In genomic region chr10:26361351-26361750, GRCh38 we compare ENCODE assay signal across 26 cellular contexts.
"Had no signal": no experiment of that assay in that cellular context is flagged by ENCODE, and none has a peak within 500 bp of the region (broad histone marks: within the 10 kb centered on the region; RNA-seq: fewer than 3 reads in every experiment).

No MANE protein-coding gene starts in this region.

- H3K27me3 Mint-ChIP-seq: activated CD4-positive, alpha-beta T cell treated with anti-CD3 and anti-CD28 coated beads for 36 hours had no signal

- H3K9me3 Mint-ChIP-seq: activated CD4-positive, alpha-beta memory T cell treated with anti-CD3 and anti-CD28 coated beads for 36 hours; activated naive CD4-positive, alpha-beta T cell treated with anti-CD3 and anti-CD28 coated beads for 36 hours; activated naive CD4-positive, alpha-beta T cell treated with anti-CD3 and anti-CD28 coated beads, Interleukin-2, amount 50 U/mL, for 72 hours; activated naive CD8-positive, alpha-beta T cell treated with anti-CD3 and anti-CD28 coated beads, Interleukin-2, amount 10 ng/mL, durations not matched to agents 7 days and 5 days; activated T-helper 1 cell treated with anti-CD3 and anti-CD28 coated beads, Interleukin-12 subunit alpha, Interleukin-12 subunit beta, Interleukin-2, Interleukin-4 antibody, amounts not matched to agents 30 ng/mL and 10 ng/mL and 1 ng/mL, durations not matched to agents 14 hours and 24 hours and 36 hours; activated T-helper 2 cell treated with anti-CD3 and anti-CD28 coated beads, Interferon-gamma antibody, Interleukin-2, Interleukin-4, amounts not matched to agents 10 μg/mL and 5 μg/mL and 100 μg/mL, durations not matched to agents 14 hours and 24 hours and 36 hours; effector memory CD8-positive, alpha-beta T cell had no signal

- ATAC-seq: activated CD4-positive, alpha-beta T cell treated with anti-CD3 and anti-CD28 coated beads for 36 hours; activated CD8-positive, alpha-beta memory T cell treated with anti-CD3 and anti-CD28 coated beads, Interleukin-2, amount 10 ng/mL, durations not matched to agents 7 days and 5 days; activated CD8-positive, alpha-beta T cell treated with anti-CD3 and anti-CD28 coated beads, Interleukin-2, amount 10 ng/mL, durations not matched to agents 7 days and 5 days; activated naive CD4-positive, alpha-beta T cell treated with anti-CD3 and anti-CD28 coated beads, Interleukin-2, amount 50 U/mL, for 72 hours; effector memory CD8-positive, alpha-beta T cell had no signal

- H3K9me3 ChIP-seq: ascending aorta had no signal

- H3K36me3 Mint-ChIP-seq: activated CD4-positive, alpha-beta memory T cell treated with anti-CD3 and anti-CD28 coated beads for 36 hours; activated CD8-positive, alpha-beta memory T cell treated with anti-CD3 and anti-CD28 coated beads, Interleukin-2, amount 10 ng/mL, durations not matched to agents 7 days and 5 days; activated naive CD4-positive, alpha-beta T cell treated with anti-CD3 and anti-CD28 coated beads, Interleukin-2, amount 50 U/mL, for 72 hours; activated naive CD8-positive, alpha-beta T cell treated with anti-CD3 and anti-CD28 coated beads, Interleukin-2, amount 10 ng/mL, durations not matched to agents 7 days and 5 days; brain had no signal

- DNase-seq: activated CD4-positive, alpha-beta memory T cell treated with anti-CD3 and anti-CD28 coated beads for 36 hours; activated CD4-positive, alpha-beta T cell treated with anti-CD3 and anti-CD28 coated beads for 36 hours; activated CD4-positive, alpha-beta T cell treated with anti-CD3 and anti-CD28 coated beads, Interleukin-2, amount 10 ng/mL, durations not matched to agents 24 days and 14 days; activated CD4-positive, CD25-positive, alpha-beta regulatory T cell; activated CD4-positive, CD25-positive, alpha-beta regulatory T cell treated with anti-CD3 and anti-CD28 coated beads, Interleukin-2, amount 50 U/mL, for 72 hours; activated CD8-positive, alpha-beta memory T cell treated with anti-CD3 and anti-CD28 coated beads, Interleukin-2, amount 10 ng/mL, durations not matched to agents 7 days and 5 days; activated CD8-positive, alpha-beta memory T cell treated with anti-CD3 and anti-CD28 coated beads, Interleukin-2, amount 50 U/mL, for 4 hours; activated CD8-positive, alpha-beta T cell treated with anti-CD3 and anti-CD28 coated beads, Interleukin-2, amount 10 ng/mL, durations not matched to agents 7 days and 5 days; activated effector memory CD4-positive, alpha-beta T cell treated with anti-CD3 and anti-CD28 coated beads, Interleukin-2, amount 50 U/mL, for 16 hours; activated naive CD4-positive, alpha-beta T cell treated with anti-CD3 and anti-CD28 coated beads for 36 hours; activated naive CD8-positive, alpha-beta T cell treated with anti-CD3 and anti-CD28 coated beads, Interleukin-2, amount 10 ng/mL, durations not matched to agents 7 days and 5 days; activated T-cell treated with anti-CD3 and anti-CD28 coated beads, Interleukin-2, amount 50 U/mL, for 1 hour; activated T-cell treated with anti-CD3 and anti-CD28 coated beads, Interleukin-2, amount 50 U/mL, for 48 hours; cortex of kidney; dermis blood vessel endothelial cell; effector CD4-positive, alpha-beta T cell; effector memory CD8-positive, alpha-beta T cell; foreskin fibroblast; head of caudate nucleus; T-helper 2 cell had no signal

- H3K4me3 ChIP-seq: ascending aorta had no signal

- H3K4me1 Mint-ChIP-seq: activated CD4-positive, alpha-beta T cell treated with anti-CD3 and anti-CD28 coated beads, Interleukin-2, amount 10 ng/mL, durations not matched to agents 24 days and 14 days; activated naive CD8-positive, alpha-beta T cell treated with anti-CD3 and anti-CD28 coated beads, Interleukin-2, amount 10 ng/mL, durations not matched to agents 7 days and 5 days; brain had no signal

- H3K4me1 ChIP-seq: ascending aorta had no signal

- H3K36me3 ChIP-seq: ascending aorta had no signal

- H3K27me3 ChIP-seq: ascending aorta had no signal

- H3K27ac Mint-ChIP-seq: activated CD4-positive, alpha-beta memory T cell treated with anti-CD3 and anti-CD28 coated beads for 36 hours; activated CD4-positive, alpha-beta T cell treated with anti-CD3 and anti-CD28 coated beads for 36 hours; activated CD4-positive, alpha-beta T cell treated with anti-CD3 and anti-CD28 coated beads, Interleukin-2, amount 10 ng/mL, durations not matched to agents 24 days and 14 days; activated CD8-positive, alpha-beta memory T cell treated with anti-CD3 and anti-CD28 coated beads, Interleukin-2, amount 10 ng/mL, durations not matched to agents 7 days and 5 days; activated CD8-positive, alpha-beta T cell treated with anti-CD3 and anti-CD28 coated beads, Interleukin-2, amount 10 ng/mL, durations not matched to agents 7 days and 5 days; activated naive CD4-positive, alpha-beta T cell treated with anti-CD3 and anti-CD28 coated beads for 36 hours; activated naive CD4-positive, alpha-beta T cell treated with anti-CD3 and anti-CD28 coated beads, Interleukin-2, amount 50 U/mL, for 72 hours; activated naive CD8-positive, alpha-beta T cell treated with anti-CD3 and anti-CD28 coated beads, Interleukin-2, amount 10 ng/mL, durations not matched to agents 7 days and 5 days; activated T-helper 1 cell treated with anti-CD3 and anti-CD28 coated beads, Interleukin-12 subunit alpha, Interleukin-12 subunit beta, Interleukin-2, Interleukin-4 antibody, amounts not matched to agents 30 ng/mL and 10 ng/mL and 1 ng/mL, durations not matched to agents 14 hours and 24 hours and 36 hours; activated T-helper 2 cell treated with anti-CD3 and anti-CD28 coated beads, Interferon-gamma antibody, Interleukin-2, Interleukin-4, amounts not matched to agents 10 μg/mL and 5 μg/mL and 100 μg/mL, durations not matched to agents 14 hours and 24 hours and 36 hours; brain; effector memory CD8-positive, alpha-beta T cell had no signal

- H3K27ac ChIP-seq: ascending aorta, epithelial cell of prostate had no signal

- H3K4me3 Mint-ChIP-seq: activated CD4-positive, alpha-beta memory T cell treated with anti-CD3 and anti-CD28 coated beads for 36 hours; activated CD4-positive, alpha-beta T cell treated with anti-CD3 and anti-CD28 coated beads for 36 hours; activated CD4-positive, alpha-beta T cell treated with anti-CD3 and anti-CD28 coated beads, Interleukin-2, amount 10 ng/mL, durations not matched to agents 24 days and 14 days; activated CD8-positive, alpha-beta memory T cell treated with anti-CD3 and anti-CD28 coated beads, Interleukin-2, amount 10 ng/mL, durations not matched to agents 7 days and 5 days; activated CD8-positive, alpha-beta T cell treated with anti-CD3 and anti-CD28 coated beads, Interleukin-2, amount 10 ng/mL, durations not matched to agents 7 days and 5 days; activated naive CD4-positive, alpha-beta T cell treated with anti-CD3 and anti-CD28 coated beads for 36 hours; activated naive CD8-positive, alpha-beta T cell treated with anti-CD3 and anti-CD28 coated beads, Interleukin-2, amount 10 ng/mL, durations not matched to agents 7 days and 5 days; activated T-helper 1 cell treated with anti-CD3 and anti-CD28 coated beads, Interleukin-12 subunit alpha, Interleukin-12 subunit beta, Interleukin-2, Interleukin-4 antibody, amounts not matched to agents 30 ng/mL and 10 ng/mL and 1 ng/mL, durations not matched to agents 14 hours and 24 hours and 36 hours; brain; effector memory CD8-positive, alpha-beta T cell had no signal
